In genomic region chr7:70886547-70886946, GRCh38 we compare ENCODE assay signal across 2 cellular contexts.
TF ChIP-seq lines count a peak whose summit lies in the region.

No MANE protein-coding gene starts in this region.

TF ChIP-seq in GM23338, 12 proteins besides CTCF, POLR2A, EP300 and RAD21:
- TF ChIP-seq ETS1 (IDR thresholded peaks at IDR 0.05) (no peak), NANOG (IDR thresholded peaks at IDR 0.05; ENCODE audit: borderline replicate concordance) (no peak), ZNF331 (CRISPR knock-in tag; IDR thresholded peaks at IDR 0.05; ENCODE audit: low read depth) (no peak), STAT1 (IDR thresholded peaks at IDR 0.05; ENCODE audit: unreplicated experiment) (no peak), ZNF462 (CRISPR knock-in tag; IDR thresholded peaks at IDR 0.05) (no peak), REST (IDR thresholded peaks at IDR 0.05; ENCODE audit: unreplicated experiment) (no peak), CREB1 (CRISPR knock-in tag; IDR thresholded peaks at IDR 0.05; ENCODE audit: low read depth) (no peak), JUNB (IDR thresholded peaks at IDR 0.05; ENCODE audit: unreplicated experiment) (no peak), ZNF114 (CRISPR knock-in tag; IDR thresholded peaks at IDR 0.05) (no peak), EZH2 (IDR thresholded peaks at IDR 0.05; ENCODE audit: low read depth, unreplicated experiment) (no peak), POLR2AphosphoS5 (IDR thresholded peaks at IDR 0.05; ENCODE audit: low read depth) (no peak), EZH2phosphoT487 (IDR thresholded peaks at IDR 0.05; ENCODE audit: unreplicated experiment) (no peak)

TF ChIP-seq in H1, 55 proteins besides CTCF, POLR2A, EP300 and RAD21:
- TF ChIP-seq JUND (IDR thresholded peaks at IDR 0.05; ENCODE audit: low read length) (no peak), NRF1 (IDR thresholded peaks at IDR 0.05; ENCODE audit: low read depth, low read length) (no peak), PHF8 (conservative IDR thresholded peaks at IDR 0.05; ENCODE audit: low read depth, low read length) (no peak), SP1 (IDR thresholded peaks at IDR 0.05; ENCODE audit: low read depth, low read length) (0 out of 2 replicates have a peak, but pooled peaks have one; percentile 31), BCL11A (IDR thresholded peaks at IDR 0.05; ENCODE audit: low read depth in 2 of 2, low read length in 2 of 2) (no peak)
